9 cellular contexts compared by ENCODE assay signal in genomic region chr1:173112129-173112528, GRCh38.
DNase-seq lines count a peak whose midpoint lies in the region; ATAC-seq lines count a peak whose summit lies in the region.
"Had no signal": no experiment of that assay in that cellular context is flagged by ENCODE, and none has a peak within 500 bp of the region (broad histone marks: within the 10 kb centered on the region; RNA-seq: fewer than 3 reads in every experiment).

No MANE protein-coding gene starts in this region.

- no peak overlapping the region for H3K4me3 Mint-ChIP-seq in activated CD8-positive, alpha-beta T cell treated with anti-CD3 and anti-CD28 coated beads, Interleukin-2, amount 10 ng/mL, durations not matched to agents 7 days and 5 days

- no peak overlapping the region for H3K27ac Mint-ChIP-seq in activated CD8-positive, alpha-beta T cell treated with anti-CD3 and anti-CD28 coated beads, Interleukin-2, amount 10 ng/mL, durations not matched to agents 7 days and 5 days

- DNase-seq in NOMO-1 (lab: John Stamatoyannopoulos, UW; ENCODE audit: unreplicated experiment in 2 of 2) (peak; percentile 68 to 99), medulla oblongata (ENCODE audit: extremely low spot score) (peak; percentile 64), COR-L47 (lab: John Stamatoyannopoulos, UW) (no peak), activated gamma-delta T cell (lab: John Stamatoyannopoulos, UW) (no peak)
- no peak for DNase-seq in activated CD8-positive, alpha-beta T cell treated with anti-CD3 and anti-CD28 coated beads, Interleukin-2, amount 10 ng/mL, durations not matched to agents 7 days and 5 days
- no peak for DNase-seq in activated CD4-positive, alpha-beta T cell treated with anti-CD3 and anti-CD28 coated beads for 48 hours
- DNase-seq: midbrain had no signal

- POLR2A ChIA-PET in activated CD8-positive, alpha-beta T cell treated with anti-CD3 and anti-CD28 coated beads, Interleukin-2, amount 10 ng/mL, durations not matched to agents 7 days and 5 days (lab: Charles Lee) = no interaction called here

- H3K9me3 Mint-ChIP-seq in activated CD8-positive, alpha-beta T cell treated with anti-CD3 and anti-CD28 coated beads, Interleukin-2, amount 10 ng/mL, durations not matched to agents 7 days and 5 days (ENCODE audit: insufficient read depth) = peaks cover 13% of the 10 kb centered on the region

- H3K36me3 Mint-ChIP-seq in activated CD8-positive, alpha-beta T cell treated with anti-CD3 and anti-CD28 coated beads, Interleukin-2, amount 10 ng/mL, durations not matched to agents 7 days and 5 days (ENCODE audit: low read depth) = peaks cover 5% of the 10 kb centered on the region

- ATAC-seq in GM18907 (IDR thresholded peaks at IDR 0.05; ENCODE audit: unreplicated experiment) (peak; percentile 90), HG02870 (IDR thresholded peaks at IDR 0.05; ENCODE audit: unreplicated experiment) (peak; percentile 99)
- no peak for ATAC-seq in activated CD8-positive, alpha-beta T cell treated with anti-CD3 and anti-CD28 coated beads, Interleukin-2, amount 10 ng/mL, durations not matched to agents 7 days and 5 days

- H3K27me3 Mint-ChIP-seq in activated CD8-positive, alpha-beta T cell treated with anti-CD3 and anti-CD28 coated beads, Interleukin-2, amount 10 ng/mL, durations not matched to agents 7 days and 5 days (ENCODE audit: low read depth) = no peaks in the 10 kb centered on the region

- CTCF ChIA-PET in activated CD8-positive, alpha-beta T cell treated with anti-CD3 and anti-CD28 coated beads, Interleukin-2, amount 10 ng/mL, durations not matched to agents 7 days and 5 days (lab: Charles Lee) = interaction anchor here (1.2 kb wide), 1 partner anchor 165 kb away, joined by 3 read pairs; no protein-coding TSS in a partner anchor

- H3K4me1 Mint-ChIP-seq in activated CD8-positive, alpha-beta T cell treated with anti-CD3 and anti-CD28 coated beads, Interleukin-2, amount 10 ng/mL, durations not matched to agents 7 days and 5 days (ENCODE audit: low read depth) = no peaks in the 10 kb centered on the region

Comparison
In these comparisons a context has a peak if more than half of its experiments do, and no peak if none do; other contexts are left out.
1. DNase-seq: peak in NOMO-1 (2 of 2) and medulla oblongata (single experiment); none in activated CD8-positive, alpha-beta T cell treated with anti-CD3 and anti-CD28 coated beads, Interleukin-2, amount 10 ng/mL, durations not matched to agents 7 days and 5 days (single experiment), COR-L47 (single experiment), activated CD4-positive, alpha-beta T cell treated with anti-CD3 and anti-CD28 coated beads for 48 hours (single experiment) and activated gamma-delta T cell (single experiment).